2 cellular contexts compared by ENCODE assay signal in genomic region chr16:5862103-5863003, GRCh38.
TF ChIP-seq lines count a peak whose summit lies in the region.

No MANE protein-coding gene starts in this region.

TF ChIP-seq in SK-N-SH, 30 proteins besides CTCF, POLR2A, EP300 and RAD21 (continued from another document):
- TF ChIP-seq REST (IDR thresholded peaks at IDR 0.05; ENCODE audit: low read depth, low read length) (no peak), USF2 (IDR thresholded peaks at IDR 0.05; ENCODE audit: borderline replicate concordance, low read depth, low read length) (no peak), MXI1 (IDR thresholded peaks at IDR 0.05; ENCODE audit: low read depth, low read length) (0 out of 2 replicates have a peak, but pooled peaks have one; percentile 22), FOXJ3 (CRISPR knock-in tag; IDR thresholded peaks at IDR 0.05) (peak; percentile 57; the same call in 1 of the 2 replicates), CHD2 (IDR thresholded peaks at IDR 0.05; ENCODE audit: low read length, partially characterized antibody) (peak; percentile 30)

TF ChIP-seq in SK-N-SH treated with all-trans-retinoic acid at 6 μM for 48 hours, 23 proteins besides CTCF, POLR2A, EP300 and RAD21 (continued from another document):
- no peak for TF ChIP-seq POU6F1 (CRISPR knock-in tag; IDR thresholded peaks at IDR 0.05; ENCODE audit: borderline replicate concordance, low read depth)
- TF ChIP-seq BACH2 (CRISPR knock-in tag; IDR thresholded peaks at IDR 0.05; ENCODE audit: borderline replicate concordance) = no peak
- no peak for TF ChIP-seq RARB (CRISPR knock-in tag; IDR thresholded peaks at IDR 0.05)
- no peak for TF ChIP-seq GLIS3 (CRISPR knock-in tag; IDR thresholded peaks at IDR 0.05)
- TF ChIP-seq ZNF565 (CRISPR knock-in tag; conservative IDR thresholded peaks at IDR 0.05; ENCODE audit: low read depth) = no peak
- TF ChIP-seq SNAI2 (CRISPR knock-in tag; IDR thresholded peaks at IDR 0.05) = no peak
- TF ChIP-seq OSR1 (CRISPR knock-in tag; IDR thresholded peaks at IDR 0.05) = no peak
- no peak for TF ChIP-seq ZNF70 (CRISPR knock-in tag; IDR thresholded peaks at IDR 0.05)
- no peak for TF ChIP-seq ISL1 (CRISPR knock-in tag; IDR thresholded peaks at IDR 0.05)
- TF ChIP-seq ZFP30 (CRISPR knock-in tag; IDR thresholded peaks at IDR 0.05) = no peak
- TF ChIP-seq ZC3H10 (CRISPR knock-in tag; IDR thresholded peaks at IDR 0.05) = no peak
- TF ChIP-seq TOX (CRISPR knock-in tag; IDR thresholded peaks at IDR 0.05; ENCODE audit: borderline replicate concordance) = no peak
- TF ChIP-seq ZFP3 (CRISPR knock-in tag; IDR thresholded peaks at IDR 0.05) = no peak
TF ChIP-seq in SK-N-SH treated with all-trans-retinoic acid at 6 μM for 48 hours: peak in this region for 0.
